1 cellular context compared by ENCODE assay signal in the genomic region with DNA sequence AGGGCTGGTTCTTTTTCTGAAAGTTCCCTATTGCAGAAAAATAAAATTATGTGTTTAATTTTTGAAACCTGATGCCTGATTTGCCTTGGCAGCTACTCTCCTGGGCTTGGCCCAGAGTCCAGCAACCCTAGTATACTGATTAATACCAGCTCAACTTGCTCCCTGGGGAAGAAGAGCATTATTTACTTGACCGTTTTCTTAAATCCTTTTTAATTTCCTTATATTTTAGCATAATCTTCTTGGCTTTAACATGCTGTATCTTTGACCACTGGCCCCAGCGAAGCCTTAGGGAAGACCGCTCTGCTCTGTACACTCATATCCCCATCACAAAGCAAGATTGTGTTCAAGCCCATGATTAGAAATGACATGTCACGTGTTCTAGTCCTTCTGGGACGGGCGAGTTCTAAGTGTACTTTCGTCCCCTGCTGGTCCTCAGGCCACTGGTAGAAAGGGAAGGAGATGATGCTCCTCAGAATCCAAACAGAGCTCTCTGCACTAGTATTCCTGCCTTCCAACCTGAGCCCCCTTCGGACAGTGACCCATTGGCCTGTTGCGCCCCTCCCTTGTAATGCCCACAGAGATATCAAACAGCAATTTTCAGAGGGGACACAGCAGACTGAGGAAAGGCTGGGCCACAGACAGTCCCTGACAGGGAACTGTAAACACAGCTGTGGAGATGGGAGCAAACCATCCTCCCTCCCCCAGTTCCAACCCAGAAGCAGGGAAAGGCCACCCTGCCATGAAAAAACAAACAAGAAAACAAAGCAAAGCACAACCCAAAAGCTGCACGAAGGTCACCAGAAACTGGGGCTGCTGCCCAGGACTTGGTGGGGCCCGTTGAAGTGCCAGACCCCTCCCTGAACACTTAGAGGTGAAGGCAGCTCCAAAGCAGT.
TF ChIP-seq lines count a peak whose summit lies in the region.

No MANE protein-coding gene starts in this region.

TF ChIP-seq in SK-N-SH treated with all-trans-retinoic acid at 6 μM for 48 hours, 23 proteins besides CTCF, POLR2A, EP300 and RAD21 (continued from another document):
- TF ChIP-seq ZFP30 (CRISPR knock-in tag; IDR thresholded peaks at IDR 0.05) (no peak), TOX (CRISPR knock-in tag; IDR thresholded peaks at IDR 0.05; ENCODE audit: borderline replicate concordance) (no peak), ZFP3 (CRISPR knock-in tag; IDR thresholded peaks at IDR 0.05) (no peak), ISL1 (CRISPR knock-in tag; IDR thresholded peaks at IDR 0.05) (no peak), BACH2 (CRISPR knock-in tag; IDR thresholded peaks at IDR 0.05; ENCODE audit: borderline replicate concordance) (no peak), ZNF70 (CRISPR knock-in tag; IDR thresholded peaks at IDR 0.05) (no peak), PPARA (CRISPR knock-in tag; IDR thresholded peaks at IDR 0.05; ENCODE audit: borderline replicate concordance) (no peak), OSR1 (CRISPR knock-in tag; IDR thresholded peaks at IDR 0.05) (no peak)
- TF ChIP-seq, protein P1, sequence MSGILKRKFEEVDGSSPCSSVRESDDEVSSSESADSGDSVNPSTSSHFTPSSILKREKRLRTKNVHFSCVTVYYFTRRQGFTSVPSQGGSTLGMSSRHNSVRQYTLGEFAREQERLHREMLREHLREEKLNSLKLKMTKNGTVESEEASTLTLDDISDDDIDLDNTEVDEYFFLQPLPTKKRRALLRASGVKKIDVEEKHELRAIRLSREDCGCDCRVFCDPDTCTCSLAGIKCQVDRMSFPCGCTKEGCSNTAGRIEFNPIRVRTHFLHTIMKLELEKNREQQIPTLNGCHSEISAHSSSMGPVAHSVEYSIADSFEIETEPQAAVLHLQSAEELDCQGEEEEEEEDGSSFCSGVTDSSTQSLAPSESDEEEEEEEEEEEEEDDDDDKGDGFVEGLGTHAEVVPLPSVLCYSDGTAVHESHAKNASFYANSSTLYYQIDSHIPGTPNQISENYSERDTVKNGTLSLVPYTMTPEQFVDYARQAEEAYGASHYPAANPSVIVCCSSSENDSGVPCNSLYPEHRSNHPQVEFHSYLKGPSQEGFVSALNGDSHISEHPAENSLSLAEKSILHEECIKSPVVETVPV (CRISPR knock-in tag; IDR thresholded peaks at IDR 0.05): no peak
- TF ChIP-seq, protein P2, sequence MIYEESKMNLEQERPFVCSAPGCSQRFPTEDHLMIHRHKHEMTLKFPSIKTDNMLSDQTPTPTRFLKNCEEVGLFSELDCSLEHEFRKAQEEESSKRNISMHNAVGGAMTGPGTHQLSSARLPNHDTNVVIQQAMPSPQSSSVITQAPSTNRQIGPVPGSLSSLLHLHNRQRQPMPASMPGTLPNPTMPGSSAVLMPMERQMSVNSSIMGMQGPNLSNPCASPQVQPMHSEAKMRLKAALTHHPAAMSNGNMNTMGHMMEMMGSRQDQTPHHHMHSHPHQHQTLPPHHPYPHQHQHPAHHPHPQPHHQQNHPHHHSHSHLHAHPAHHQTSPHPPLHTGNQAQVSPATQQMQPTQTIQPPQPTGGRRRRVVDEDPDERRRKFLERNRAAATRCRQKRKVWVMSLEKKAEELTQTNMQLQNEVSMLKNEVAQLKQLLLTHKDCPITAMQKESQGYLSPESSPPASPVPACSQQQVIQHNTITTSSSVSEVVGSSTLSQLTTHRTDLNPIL (CRISPR knock-in tag; IDR thresholded peaks at IDR 0.05; ENCODE audit: low read depth): no peak
- TF ChIP-seq, protein P3, sequence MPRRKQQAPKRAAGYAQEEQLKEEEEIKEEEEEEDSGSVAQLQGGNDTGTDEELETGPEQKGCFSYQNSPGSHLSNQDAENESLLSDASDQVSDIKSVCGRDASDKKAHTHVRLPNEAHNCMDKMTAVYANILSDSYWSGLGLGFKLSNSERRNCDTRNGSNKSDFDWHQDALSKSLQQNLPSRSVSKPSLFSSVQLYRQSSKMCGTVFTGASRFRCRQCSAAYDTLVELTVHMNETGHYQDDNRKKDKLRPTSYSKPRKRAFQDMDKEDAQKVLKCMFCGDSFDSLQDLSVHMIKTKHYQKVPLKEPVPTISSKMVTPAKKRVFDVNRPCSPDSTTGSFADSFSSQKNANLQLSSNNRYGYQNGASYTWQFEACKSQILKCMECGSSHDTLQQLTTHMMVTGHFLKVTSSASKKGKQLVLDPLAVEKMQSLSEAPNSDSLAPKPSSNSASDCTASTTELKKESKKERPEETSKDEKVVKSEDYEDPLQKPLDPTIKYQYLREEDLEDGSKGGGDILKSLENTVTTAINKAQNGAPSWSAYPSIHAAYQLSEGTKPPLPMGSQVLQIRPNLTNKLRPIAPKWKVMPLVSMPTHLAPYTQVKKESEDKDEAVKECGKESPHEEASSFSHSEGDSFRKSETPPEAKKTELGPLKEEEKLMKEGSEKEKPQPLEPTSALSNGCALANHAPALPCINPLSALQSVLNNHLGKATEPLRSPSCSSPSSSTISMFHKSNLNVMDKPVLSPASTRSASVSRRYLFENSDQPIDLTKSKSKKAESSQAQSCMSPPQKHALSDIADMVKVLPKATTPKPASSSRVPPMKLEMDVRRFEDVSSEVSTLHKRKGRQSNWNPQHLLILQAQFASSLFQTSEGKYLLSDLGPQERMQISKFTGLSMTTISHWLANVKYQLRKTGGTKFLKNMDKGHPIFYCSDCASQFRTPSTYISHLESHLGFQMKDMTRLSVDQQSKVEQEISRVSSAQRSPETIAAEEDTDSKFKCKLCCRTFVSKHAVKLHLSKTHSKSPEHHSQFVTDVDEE (CRISPR knock-in tag; IDR thresholded peaks at IDR 0.05): no peak
